Comparison of ENCODE assay signal across 9 cellular contexts in genomic region chr14:22980672-22981089, GRCh38. TPM values are rescaled to one million over a fixed set of nuclear protein-coding genes. Genes with fewer than 3 reads are reported as not detected.
A peak's percentile ranks its signal among the peaks of the same experiment; 100 is the strongest.
DNase-seq lines count a peak whose midpoint lies in the region; ATAC-seq and TF ChIP-seq lines count a peak whose summit lies in the region.
"Had no signal": no experiment of that assay in that cellular context is flagged by ENCODE, and none has a peak within 500 bp of the region (broad histone marks: within the 10 kb centered on the region; RNA-seq: fewer than 3 reads in every experiment).

No MANE protein-coding gene starts in this region.

- TF ChIP-seq CTCF in SK-N-SH (IDR thresholded peaks at IDR 0.05) (no peak), type B pancreatic cell (conservative IDR thresholded peaks at IDR 0.05) (no peak)

- H3K27me3 Mint-ChIP-seq in memory B cell (peaks cover 5% of the 10 kb centered on the region), type B pancreatic cell (peaks cover 3% of the 10 kb centered on the region)

- peak overlapping the region; percentile 94 for H3K4me2 ChIP-seq in SK-N-SH

- H3K27ac Mint-ChIP-seq in memory B cell (no peak overlapping the region), type B pancreatic cell (peak overlapping the region; percentile 97)

- peak overlapping the region; percentile 12 for H3K4me3 Mint-ChIP-seq in memory B cell
- peak overlapping the region; percentile 95 for H3K4me3 Mint-ChIP-seq in type B pancreatic cell

- peaks cover 23% of the 10 kb centered on the region for H3F3A ChIP-seq in SK-N-SH (replicated peaks; ENCODE audit: insufficient read depth)

- peak overlapping the region; percentile 87 for H3K9ac ChIP-seq in SK-N-SH

- TF ChIP-seq RAD21 in SK-N-SH (IDR thresholded peaks at IDR 0.05; ENCODE audit: low read length): no peak

- peaks cover 41 to 49% of the 10 kb centered on the region in 2 experiments for H3K4me1 ChIP-seq in SK-N-SH (ENCODE audit: control insufficient read depth in 1 of 2, insufficient read depth in 2 of 2, low read depth in 1 of 2, low read length in 1 of 2)

- peaks cover 5 to 7% of the 10 kb centered on the region in 2 experiments for H3K36me3 ChIP-seq in SK-N-SH (replicated peaks in 1 of 2; ENCODE audit: control insufficient read depth in 1 of 2, insufficient read depth in 2 of 2, low read length in 1 of 2)

- peak overlapping the region; percentile 58 to 92; a peak in 3 of 4 replicates for H3K27ac ChIP-seq in SK-N-SH (ENCODE audit: low read depth in 2 of 2, low read length in 1 of 2)

- no peak for ATAC-seq in memory B cell (ENCODE audit: low read depth)
- no peak for ATAC-seq in HG02759 (IDR thresholded peaks at IDR 0.05; ENCODE audit: unreplicated experiment)
- ATAC-seq: K562 had no signal

- CTCF ChIA-PET in SK-N-SH (lab: Yijun Ruan, JAX): interaction anchor here (0.8 to 34.9 kb wide), 7 partner anchors 6 to 158 kb away, joined by 3 to 1566 read pairs (median 36); partner anchors contain the start of genes CDH24, PRMT5 and PSMB11

- no peaks in the 10 kb centered on the region for H3K27me3 ChIP-seq in SK-N-SH (ENCODE audit: insufficient read depth)

- no peaks in the 10 kb centered on the region for H3K9me3 ChIP-seq in SK-N-SH

- TF ChIP-seq EP300 in SK-N-SH (IDR thresholded peaks at IDR 0.05; ENCODE audit: borderline replicate concordance in 1 of 2, low read depth in 1 of 2, low read length in 1 of 2): no peak

- peaks cover 61% of the 10 kb centered on the region for H3K79me2 ChIP-seq in SK-N-SH (ENCODE audit: insufficient read depth)

- H2AFZ ChIP-seq in SK-N-SH (ENCODE audit: low read depth): no peak overlapping the region

- DNase-seq in EL (peak; percentile 88), SK-N-SH (peak; percentile 43), dermis blood vessel endothelial cell (peak; percentile 69), memory B cell (ENCODE audit: low spot score in 2 of 2) (no peak), type B pancreatic cell (ENCODE audit: extremely low spot score, unreplicated experiment) (no peak), SHP77 treated with DMSO at 0.1 percent for 48 hours (lab: John Stamatoyannopoulos, UW) (no peak), amniotic stem cell (lab: John Stamatoyannopoulos, UW) (no peak)

- POLR2A ChIA-PET in SK-N-SH (lab: Yijun Ruan, JAX): no interaction called here

- H3K4me1 Mint-ChIP-seq in memory B cell: peaks cover 9% of the 10 kb centered on the region
- H3K4me1 Mint-ChIP-seq in type B pancreatic cell (ENCODE audit: unreplicated experiment): peaks cover 40% of the 10 kb centered on the region

- H3K36me3 Mint-ChIP-seq in memory B cell (no peaks in the 10 kb centered on the region), type B pancreatic cell (peaks cover 15% of the 10 kb centered on the region)

- H3K4me3 ChIP-seq in SK-N-SH (ENCODE audit: low read depth in 2 of 2, low read length in 1 of 2): peak overlapping the region; percentile 82 to 88
- H3K4me3 ChIP-seq: K562 had no signal

- H4K20me1 ChIP-seq in SK-N-SH (ENCODE audit: insufficient read depth): no peaks in the 10 kb centered on the region

- H3K9me2 ChIP-seq in SK-N-SH: no peaks in the 10 kb centered on the region

- H3K9me3 Mint-ChIP-seq in memory B cell: no peaks in the 10 kb centered on the region
- H3K9me3 Mint-ChIP-seq in type B pancreatic cell: no peaks in the 10 kb centered on the region

- 12% methylated on average over 15 of the region's 41 CpGs for WGBS in SK-N-SH (ENCODE audit: low lambda C conversion rate)

TF ChIP-seq in SK-N-SH, 30 proteins besides CTCF, POLR2A, EP300 and RAD21:
- TF ChIP-seq CHD2 (IDR thresholded peaks at IDR 0.05; ENCODE audit: low read length, partially characterized antibody): no peak
- no peak for TF ChIP-seq ELF1 (IDR thresholded peaks at IDR 0.05)
- no peak for TF ChIP-seq YY1 (IDR thresholded peaks at IDR 0.05; ENCODE audit: low read depth)
- no peak for TF ChIP-seq USF1 (IDR thresholded peaks at IDR 0.05; ENCODE audit: borderline replicate concordance, low read depth)
- peak; percentile 52; the same call in 1 of the 2 replicates for TF ChIP-seq SIN3A (IDR thresholded peaks at IDR 0.05; ENCODE audit: borderline replicate concordance, low read depth, low read length)
- peak; percentile 8; the same call in 1 of the 2 replicates for TF ChIP-seq MAX (IDR thresholded peaks at IDR 0.05; ENCODE audit: low read depth)
- peak; percentile 27; the same call in 1 of the 2 replicates for TF ChIP-seq POLR2AphosphoS5 (IDR thresholded peaks at IDR 0.05; ENCODE audit: low read depth, low read length)
- peak; percentile 88 for TF ChIP-seq TEAD4 (IDR thresholded peaks at IDR 0.05; ENCODE audit: borderline replicate concordance, insufficient read depth)
- TF ChIP-seq RXRA (IDR thresholded peaks at IDR 0.05; ENCODE audit: borderline replicate concordance, low read depth): no peak

RNA-seq across cellular contexts. Expression of gene AJUBA, which starts 1.7 kb away (rescaled TPM):
- polyA plus RNA-seq in SK-N-SH (2012; rRNA removed): 24.4 and 36.2 TPM in 2 replicates
- 20.0 and 24.7 TPM in 2 replicates for polyA plus RNA-seq in SK-N-SH (2012; cell fraction: cytosol; rRNA removed)
- polyA plus RNA-seq in SK-N-SH (2012; cell fraction: nucleus; rRNA removed): 37.7 and 54.6 TPM in 2 replicates
- 49.3 and 80.8 TPM in 2 replicates for total RNA-seq in dermis blood vessel endothelial cell
- total RNA-seq in type B pancreatic cell (ENCODE audit: low replicate concordance): 42.8 and 56.1 TPM in 2 replicates

RNA-seq across cellular contexts. Expression of gene HAUS4, which starts 23.8 kb away (rescaled TPM):
- polyA plus RNA-seq in SK-N-SH (2012; rRNA removed): 25.0 and 27.3 TPM in 2 replicates
- polyA plus RNA-seq in SK-N-SH (2012; cell fraction: cytosol; rRNA removed): 20.8 and 25.7 TPM in 2 replicates
- 32.3 and 38.8 TPM in 2 replicates for polyA plus RNA-seq in SK-N-SH (2012; cell fraction: nucleus; rRNA removed)
- 39.8 and 46.3 TPM in 2 replicates for total RNA-seq in dermis blood vessel endothelial cell
- total RNA-seq in type B pancreatic cell (ENCODE audit: low replicate concordance): 17.3 and 40.7 TPM in 2 replicates

RNA-seq across cellular contexts. Expression of gene C14orf93, which starts 29.3 kb away (rescaled TPM):
- polyA plus RNA-seq in SK-N-SH (2012; rRNA removed): 9.1 and 9.5 TPM in 2 replicates
- 5.4 and 7.8 TPM in 2 replicates for polyA plus RNA-seq in SK-N-SH (2012; cell fraction: cytosol; rRNA removed)
- polyA plus RNA-seq in SK-N-SH (2012; cell fraction: nucleus; rRNA removed): 12.3 and 14.9 TPM in 2 replicates
- 6.8 and 10.6 TPM in 2 replicates for total RNA-seq in dermis blood vessel endothelial cell
- total RNA-seq in type B pancreatic cell (ENCODE audit: low replicate concordance): 10.2 and 12.6 TPM in 2 replicates

RNA-seq across cellular contexts. Expression of gene PRMT5, which starts 51.5 kb away (rescaled TPM):
- 132 and 174 TPM in 2 replicates for polyA plus RNA-seq in SK-N-SH (2012; rRNA removed)
- 103 and 123 TPM in 2 replicates for polyA plus RNA-seq in SK-N-SH (2012; cell fraction: cytosol; rRNA removed)
- 158 and 224 TPM in 2 replicates for polyA plus RNA-seq in SK-N-SH (2012; cell fraction: nucleus; rRNA removed)
- total RNA-seq in dermis blood vessel endothelial cell (40.0 and 48.1 TPM in 2 replicates), type B pancreatic cell (ENCODE audit: low replicate concordance) (78.0 and 134 TPM in 2 replicates)

RNA-seq across cellular contexts. Expression of gene PSMB5, which starts 54.0 kb away (rescaled TPM):
- 337 and 401 TPM in 2 replicates for polyA plus RNA-seq in SK-N-SH (2012; rRNA removed)
- polyA plus RNA-seq in SK-N-SH (2012; cell fraction: cytosol; rRNA removed): 295 and 345 TPM in 2 replicates
- polyA plus RNA-seq in SK-N-SH (2012; cell fraction: nucleus; rRNA removed): 185 and 217 TPM in 2 replicates
- total RNA-seq in dermis blood vessel endothelial cell (271 and 319 TPM in 2 replicates), type B pancreatic cell (ENCODE audit: low replicate concordance) (153 and 177 TPM in 2 replicates)

Comparison
In these comparisons a context has a peak if more than half of its experiments do, and no peak if none do; other contexts are left out.
1. DNase-seq: peak in EL (single experiment), SK-N-SH (single experiment) and dermis blood vessel endothelial cell (single experiment); none in memory B cell (0 of 2), type B pancreatic cell (single experiment), SHP77 treated with DMSO at 0.1 percent for 48 hours (single experiment) and amniotic stem cell (single experiment).